14 cellular contexts compared by ENCODE assay signal in the genomic region with DNA sequence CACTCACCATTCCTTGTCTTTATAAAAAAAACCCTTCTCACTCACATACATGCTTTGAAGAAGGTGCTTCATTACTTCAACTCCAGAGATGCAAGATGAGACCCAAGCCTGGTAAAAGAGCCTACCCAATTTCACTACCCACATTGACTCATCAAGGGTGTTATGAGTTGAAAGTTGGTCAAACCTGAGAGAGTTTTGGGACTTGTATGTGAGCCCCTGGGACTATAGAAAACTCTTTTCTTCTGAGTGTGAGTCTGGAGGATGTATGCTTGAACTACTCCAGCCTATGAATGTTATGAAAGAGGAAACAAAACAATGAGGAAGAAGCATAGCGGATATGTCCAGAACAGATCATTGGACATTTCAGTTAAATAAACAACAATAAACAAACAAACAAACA.
DNase-seq lines count a peak whose midpoint lies in the region; ATAC-seq and TF ChIP-seq lines count a peak whose summit lies in the region.
"Had no signal": no experiment of that assay in that cellular context is flagged by ENCODE, and none has a peak within 500 bp of the region (broad histone marks: within the 10 kb centered on the region; RNA-seq: fewer than 3 reads in every experiment).

No MANE protein-coding gene starts in this region.

- CTCF ChIA-PET in activated CD4-positive, alpha-beta T cell treated with anti-CD3 and anti-CD28 coated beads for 36 hours (lab: Charles Lee), result interaction anchor here (1.2 kb wide), 1 partner anchor 24 kb away, joined by 6 read pairs; no protein-coding TSS in a partner anchor
- CTCF ChIA-PET in CD8-positive, alpha-beta memory T cell (lab: Charles Lee), result no interaction called here

- intact Hi-C loops in activated CD4-positive, alpha-beta T cell treated with anti-CD3 and anti-CD28 coated beads for 36 hours (cut with DNase I, micrococcal nuclease), result loop anchor here in 1 of 2 experiments (1.0 kb wide), 1 partner anchor 13 kb away; no protein-coding TSS in a partner anchor
- intact Hi-C loops in colonic mucosa (cut with DNase I), result no loop called here

- H3K27me3 Mint-ChIP-seq in activated CD4-positive, alpha-beta T cell treated with anti-CD3 and anti-CD28 coated beads for 36 hours, result no peaks in the 10 kb centered on the region
- H3K27me3 Mint-ChIP-seq in naive B cell, result no peaks in the 10 kb centered on the region
- no peaks in the 10 kb centered on the region for H3K27me3 Mint-ChIP-seq in CD8-positive, alpha-beta memory T cell

- no peak overlapping the region for H3K27ac Mint-ChIP-seq in activated CD4-positive, alpha-beta T cell treated with anti-CD3 and anti-CD28 coated beads for 36 hours
- peak overlapping the region in 5 of 6 donors; percentile 7 to 84 (median 37) for H3K27ac Mint-ChIP-seq in naive B cell
- no peak overlapping the region for H3K27ac Mint-ChIP-seq in CD8-positive, alpha-beta memory T cell

- H3K9me3 Mint-ChIP-seq in activated CD4-positive, alpha-beta T cell treated with anti-CD3 and anti-CD28 coated beads for 36 hours (ENCODE audit: low read depth), result peaks cover 1% of the 10 kb centered on the region
- peaks cover 4 to 18% (median 10%) of the 10 kb centered on the region in 7 donors for H3K9me3 Mint-ChIP-seq in naive B cell
- H3K9me3 Mint-ChIP-seq in CD8-positive, alpha-beta memory T cell, result peaks cover 0 to 2% (median under 1%) of the 10 kb centered on the region in 5 donors

- no peaks in the 10 kb centered on the region for H3K4me1 ChIP-seq in colonic mucosa
- no peaks in the 10 kb centered on the region for H3K4me1 ChIP-seq in CD8-positive, alpha-beta memory T cell (ENCODE audit: insufficient read depth, low read length)
- H3K4me1 ChIP-seq: pancreas had no signal

- no peak overlapping the region for H3K9ac ChIP-seq in colonic mucosa (ENCODE audit: low read depth in 2 of 2, low read length in 2 of 2)

- peaks cover 18% of the 10 kb centered on the region for H3K4me1 Mint-ChIP-seq in activated CD4-positive, alpha-beta T cell treated with anti-CD3 and anti-CD28 coated beads for 36 hours
- peaks cover 38 to 45% (median 45%) of the 10 kb centered on the region in 3 donors for H3K4me1 Mint-ChIP-seq in naive B cell
- H3K4me1 Mint-ChIP-seq in CD8-positive, alpha-beta memory T cell, result peaks cover 7 to 14% (median 13%) of the 10 kb centered on the region in 3 donors

- H3K27ac ChIP-seq in colonic mucosa, result no peak overlapping the region
- H3K27ac ChIP-seq in CD8-positive, alpha-beta memory T cell (ENCODE audit: low read depth, low read length), result no peak overlapping the region
- H3K27ac ChIP-seq: pancreas had no signal

- H3K36me3 ChIP-seq in colonic mucosa, result no peaks in the 10 kb centered on the region
- H3K36me3 ChIP-seq in CD8-positive, alpha-beta memory T cell (ENCODE audit: insufficient read depth, low read length), result no peaks in the 10 kb centered on the region
- H3K36me3 ChIP-seq: pancreas had no signal

- H3K9me3 ChIP-seq in colonic mucosa, result no peaks in the 10 kb centered on the region
- no peaks in the 10 kb centered on the region for H3K9me3 ChIP-seq in CD8-positive, alpha-beta memory T cell (ENCODE audit: low read length)
- H3K9me3 ChIP-seq: pancreas had no signal

- H3K27me3 ChIP-seq in colonic mucosa, result no peaks in the 10 kb centered on the region
- no peaks in the 10 kb centered on the region for H3K27me3 ChIP-seq in CD8-positive, alpha-beta memory T cell (ENCODE audit: insufficient read depth, low read length, poor library complexity, severe bottlenecking)
- H3K27me3 ChIP-seq: pancreas had no signal

- POLR2A ChIA-PET in activated CD4-positive, alpha-beta T cell treated with anti-CD3 and anti-CD28 coated beads for 36 hours (lab: Charles Lee), result no interaction called here
- POLR2A ChIA-PET in CD8-positive, alpha-beta memory T cell (lab: Charles Lee), result no interaction called here

- peak; percentile 94 for ATAC-seq in activated CD4-positive, alpha-beta T cell treated with anti-CD3 and anti-CD28 coated beads for 36 hours
- ATAC-seq in GM21529 (IDR thresholded peaks at IDR 0.05; ENCODE audit: unreplicated experiment), result peak; percentile 94
- peak; percentile 93 for ATAC-seq in HG03103 (IDR thresholded peaks at IDR 0.05; ENCODE audit: low read depth, unreplicated experiment)
- ATAC-seq in naive B cell (ENCODE audit: low read depth in 2 of 2), result peak; percentile 84 to 91
- ATAC-seq: pancreas had no signal

- no peak for DNase-seq in activated CD4-positive, alpha-beta T cell treated with anti-CD3 and anti-CD28 coated beads for 36 hours
- no peak for DNase-seq in activated CD4-positive, alpha-beta T cell treated with anti-CD3 and anti-CD28 coated beads, Interleukin-2, amount 50 U/mL, for 4 hours
- DNase-seq in naive B cell (peak; percentile 39), colonic mucosa (no peak), iPS-NIHi7 (ENCODE audit: extremely low spot score) (no peak)
- DNase-seq in CD8-positive, alpha-beta memory T cell, result no peak
- DNase-seq: 8988T; activated gamma-delta T cell treated with Interleukin-2 at 50 U/mL for 16 hours; erythroblast; NCI-H510A; pancreas; stimulated activated naive CD4-positive, alpha-beta T cell treated with Interleukin-2 at 50 U/mL for 16 hours had no signal

- peaks cover 24% of the 10 kb centered on the region for H3K36me3 Mint-ChIP-seq in activated CD4-positive, alpha-beta T cell treated with anti-CD3 and anti-CD28 coated beads for 36 hours (ENCODE audit: low read depth)
- peaks cover 14 to 16% of the 10 kb centered on the region in 2 donors for H3K36me3 Mint-ChIP-seq in naive B cell
- peaks cover 12 to 36% (median 13%) of the 10 kb centered on the region in 3 donors for H3K36me3 Mint-ChIP-seq in CD8-positive, alpha-beta memory T cell

- H3K4me3 ChIP-seq in colonic mucosa, result no peak overlapping the region
- H3K4me3 ChIP-seq in CD8-positive, alpha-beta memory T cell (ENCODE audit: low read length), result no peak overlapping the region
- H3K4me3 ChIP-seq: pancreas had no signal

- H3K4me3 Mint-ChIP-seq in activated CD4-positive, alpha-beta T cell treated with anti-CD3 and anti-CD28 coated beads for 36 hours, result no peak overlapping the region
- H3K4me3 Mint-ChIP-seq in naive B cell, result peak overlapping the region in 4 of 8 donors; percentile 10 to 46 (median 26)
- H3K4me3 Mint-ChIP-seq in CD8-positive, alpha-beta memory T cell, result no peak overlapping the region

- no peak for TF ChIP-seq CTCF in colonic mucosa (IDR thresholded peaks at IDR 0.05)

Comparison
In these comparisons a context has a peak if more than half of its experiments do, and no peak if none do; other contexts are left out.
1. H3K27ac Mint-ChIP-seq: peak in naive B cell (5 of 6); none in activated CD4-positive, alpha-beta T cell treated with anti-CD3 and anti-CD28 coated beads for 36 hours (single experiment) and CD8-positive, alpha-beta memory T cell (0 of 8).
2. Peak in every context shown above with its lines, with median percentiles within 50 percentile points of each other: ATAC-seq.